Comparison of ENCODE assay signal across 9 cellular contexts in the genomic region with DNA sequence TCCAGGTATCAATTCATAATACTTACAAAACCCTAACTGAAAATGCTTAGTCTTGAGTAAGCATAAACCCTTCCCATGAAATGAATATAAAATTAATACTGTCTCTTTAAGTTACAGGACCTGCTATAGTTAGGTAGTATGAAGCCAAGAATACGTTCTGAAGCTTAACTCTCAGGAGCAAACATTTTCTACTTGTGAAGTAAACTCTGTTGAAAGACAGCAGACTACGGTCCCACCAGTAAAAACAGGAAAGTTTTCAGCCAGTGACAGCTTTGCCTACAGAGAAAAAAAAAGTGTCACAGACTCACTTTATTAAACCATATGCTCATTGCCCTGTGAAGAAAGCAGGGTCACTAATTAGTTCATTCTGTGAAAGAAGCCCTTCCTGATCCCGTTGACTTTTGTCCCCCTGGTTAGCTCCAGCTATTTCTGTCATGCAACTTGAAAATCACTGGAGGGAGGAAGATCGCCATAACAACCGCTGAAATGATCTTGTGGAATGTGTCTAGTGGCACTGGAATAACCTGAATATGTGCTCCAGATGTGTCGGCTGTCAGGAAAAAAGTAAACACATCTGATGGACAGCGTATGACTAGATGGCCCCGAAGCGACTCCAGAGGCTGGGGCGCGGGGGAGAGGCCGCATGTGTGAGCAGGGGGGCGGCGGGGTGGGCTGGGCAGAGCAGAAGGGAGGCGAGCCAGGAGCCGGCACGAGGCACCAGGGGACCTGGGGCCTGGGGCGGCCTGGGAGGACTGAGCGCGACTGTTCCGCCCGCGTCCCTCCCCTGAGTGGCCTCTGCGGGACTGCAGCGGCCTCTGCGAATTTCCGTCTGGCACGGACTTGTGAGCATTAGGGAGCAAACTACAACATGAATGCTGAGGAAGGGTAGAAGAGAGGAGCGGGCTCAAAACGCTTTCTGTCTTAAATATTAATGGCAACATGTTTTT. TPM values are rescaled to one million over a fixed set of nuclear protein-coding genes. Genes with fewer than 3 reads are reported as not detected.
DNase-seq lines count a peak whose midpoint lies in the region; ATAC-seq and TF ChIP-seq lines count a peak whose summit lies in the region.
"Had no signal": no experiment of that assay in that cellular context is flagged by ENCODE, and none has a peak within 500 bp of the region (broad histone marks: within the 10 kb centered on the region; RNA-seq: fewer than 3 reads in every experiment).

No MANE protein-coding gene starts in this region.

- H3F3A ChIP-seq in GM23338 (replicated peaks; ENCODE audit: low read depth), result peaks cover 2% of the 10 kb centered on the region; the same call in 1 of the 2 replicates

- no peak overlapping the region for H3K9ac ChIP-seq in iPS-18a (ENCODE audit: low read length)

- peak overlapping the region; percentile 73 for H3K4me2 ChIP-seq in GM23338

- H3K4me1 ChIP-seq in GM23338 (ENCODE audit: insufficient read depth) (peaks cover 42% of the 10 kb centered on the region), body of pancreas (peaks cover 12% of the 10 kb centered on the region), iPS-18a (ENCODE audit: control insufficient read depth, low read depth, low read length) (peaks cover 60% of the 10 kb centered on the region), sigmoid colon (peaks cover 0 to 83% (median 70%) of the 10 kb centered on the region in 4 donors)

- H3K36me3 ChIP-seq in GM23338 (ENCODE audit: insufficient read depth) (no peaks in the 10 kb centered on the region), body of pancreas (replicated peaks in 1 of 2; ENCODE audit: insufficient read depth in 1 of 2, low read depth in 2 of 2) (no peaks in the 10 kb centered on the region), iPS-18a (ENCODE audit: control insufficient read depth, low read depth, low read length) (no peaks in the 10 kb centered on the region), sigmoid colon (no peaks in the 10 kb centered on the region)

- H4K20me1 ChIP-seq in GM23338 (replicated peaks; ENCODE audit: insufficient read depth), result no peaks in the 10 kb centered on the region

- ATAC-seq in GM23338 (peak; percentile 89), body of pancreas (peak; percentile 65), HG03354 (IDR thresholded peaks at IDR 0.05; ENCODE audit: poor library complexity, severe bottlenecking, unreplicated experiment) (no peak), HG02884 (IDR thresholded peaks at IDR 0.05; ENCODE audit: unreplicated experiment) (no peak), HG02798 (IDR thresholded peaks at IDR 0.05; ENCODE audit: poor library complexity, unreplicated experiment) (no peak)

- TF ChIP-seq POLR2A in body of pancreas (IDR thresholded peaks at IDR 0.05), result no peak
- no peak for TF ChIP-seq POLR2A in sigmoid colon (IDR thresholded peaks at IDR 0.05)

- H3K27me3 ChIP-seq in GM23338 (ENCODE audit: insufficient read depth) (no peaks in the 10 kb centered on the region), body of pancreas (no peaks in the 10 kb centered on the region), iPS-18a (ENCODE audit: control insufficient read depth, insufficient read depth, low read length) (no peaks in the 10 kb centered on the region), sigmoid colon (no peaks in the 10 kb centered on the region)

- H3K4me3 ChIP-seq in GM23338 (peak overlapping the region; percentile 40), body of pancreas (no peak overlapping the region), iPS-18a (ENCODE audit: low read length) (peak overlapping the region; percentile 25), sigmoid colon (peak overlapping the region; percentile 9 to 49 (median 44))

- 6 to 9% methylated on average over 27 to 30 of the region's 30 CpGs for WGBS in body of pancreas, 2 donors
- WGBS in sigmoid colon, 2 donors, result 13% methylated on average over 30 of the region's 30 CpGs

- peaks cover 62% of the 10 kb centered on the region for H3K4me1 Mint-ChIP-seq in GM23338
- H3K4me1 Mint-ChIP-seq: activated naive CD4-positive, alpha-beta T cell treated with anti-CD3 and anti-CD28 coated beads, Interleukin-2, amount 50 U/mL, for 24 hours had no signal

- H3K27ac Mint-ChIP-seq in GM23338, result no peak overlapping the region
- H3K27ac Mint-ChIP-seq: activated naive CD4-positive, alpha-beta T cell treated with anti-CD3 and anti-CD28 coated beads, Interleukin-2, amount 50 U/mL, for 24 hours had no signal

- peak overlapping the region; percentile 49 for H3K4me3 Mint-ChIP-seq in GM23338
- H3K4me3 Mint-ChIP-seq: activated naive CD4-positive, alpha-beta T cell treated with anti-CD3 and anti-CD28 coated beads, Interleukin-2, amount 50 U/mL, for 24 hours had no signal

- no peaks in the 10 kb centered on the region for H3K36me3 Mint-ChIP-seq in GM23338 (ENCODE audit: low read depth)
- H3K36me3 Mint-ChIP-seq: activated naive CD4-positive, alpha-beta T cell treated with anti-CD3 and anti-CD28 coated beads, Interleukin-2, amount 50 U/mL, for 24 hours had no signal

- peak overlapping the region; percentile 44; the same call in 1 of the 2 replicates for H2AFZ ChIP-seq in GM23338

- no peaks in the 10 kb centered on the region for H3K9me3 Mint-ChIP-seq in GM23338
- H3K9me3 Mint-ChIP-seq: activated naive CD4-positive, alpha-beta T cell treated with anti-CD3 and anti-CD28 coated beads, Interleukin-2, amount 50 U/mL, for 24 hours had no signal

- H3K27me3 Mint-ChIP-seq in GM23338 (ENCODE audit: insufficient read depth, low read depth, poor library complexity), result no peaks in the 10 kb centered on the region

- intact Hi-C loops in body of pancreas (cut with DNase I), result no loop called here
- intact Hi-C loops in sigmoid colon (cut with DNase I), result loop anchor here (5.0 kb wide), 1 partner anchor 39 kb away; no protein-coding TSS in a partner anchor

- TF ChIP-seq EP300 in sigmoid colon (IDR thresholded peaks at IDR 0.05), result no peak

- TF ChIP-seq CTCF in GM23338 (conservative IDR thresholded peaks at IDR 0.05; ENCODE audit: low read depth in 2 of 2) (no peak), body of pancreas (IDR thresholded peaks at IDR 0.05) (no peak), sigmoid colon (IDR thresholded peaks at IDR 0.05) (no peak)

- 0 out of 2 replicates have a peak overlapping the region, but pooled peaks have one; percentile 46 for H3K27ac ChIP-seq in GM23338 (ENCODE audit: low read depth)
- H3K27ac ChIP-seq in body of pancreas, result no peak overlapping the region
- no peak overlapping the region for H3K27ac ChIP-seq in iPS-18a (ENCODE audit: low read length)
- peak overlapping the region; percentile 74 to 86 (median 82) for H3K27ac ChIP-seq in sigmoid colon

- no peaks in the 10 kb centered on the region for H3K9me2 ChIP-seq in GM23338 (ENCODE audit: insufficient read depth)

- DNase-seq in GM23338 (ENCODE audit: low spot score), result peak; percentile 65
- DNase-seq in body of pancreas, result peak; percentile 8 to 52 (median 22)
- peak; percentile 78 for DNase-seq in sigmoid colon
- DNase-seq in NCI-H187 treated with DMSO at 0.1 percent for 48 hours (lab: John Stamatoyannopoulos, UW), result no peak

- H3K9me3 ChIP-seq in body of pancreas (no peaks in the 10 kb centered on the region), iPS-18a (ENCODE audit: control insufficient read depth, low read depth, low read length) (no peaks in the 10 kb centered on the region), sigmoid colon (no peaks in the 10 kb centered on the region)

- peaks cover 58% of the 10 kb centered on the region for H3K79me2 ChIP-seq in GM23338 (replicated peaks; ENCODE audit: insufficient read depth)

TF ChIP-seq in GM23338, 12 proteins besides CTCF, POLR2A, EP300 and RAD21 (continues in another document):
- TF ChIP-seq, protein P1, sequence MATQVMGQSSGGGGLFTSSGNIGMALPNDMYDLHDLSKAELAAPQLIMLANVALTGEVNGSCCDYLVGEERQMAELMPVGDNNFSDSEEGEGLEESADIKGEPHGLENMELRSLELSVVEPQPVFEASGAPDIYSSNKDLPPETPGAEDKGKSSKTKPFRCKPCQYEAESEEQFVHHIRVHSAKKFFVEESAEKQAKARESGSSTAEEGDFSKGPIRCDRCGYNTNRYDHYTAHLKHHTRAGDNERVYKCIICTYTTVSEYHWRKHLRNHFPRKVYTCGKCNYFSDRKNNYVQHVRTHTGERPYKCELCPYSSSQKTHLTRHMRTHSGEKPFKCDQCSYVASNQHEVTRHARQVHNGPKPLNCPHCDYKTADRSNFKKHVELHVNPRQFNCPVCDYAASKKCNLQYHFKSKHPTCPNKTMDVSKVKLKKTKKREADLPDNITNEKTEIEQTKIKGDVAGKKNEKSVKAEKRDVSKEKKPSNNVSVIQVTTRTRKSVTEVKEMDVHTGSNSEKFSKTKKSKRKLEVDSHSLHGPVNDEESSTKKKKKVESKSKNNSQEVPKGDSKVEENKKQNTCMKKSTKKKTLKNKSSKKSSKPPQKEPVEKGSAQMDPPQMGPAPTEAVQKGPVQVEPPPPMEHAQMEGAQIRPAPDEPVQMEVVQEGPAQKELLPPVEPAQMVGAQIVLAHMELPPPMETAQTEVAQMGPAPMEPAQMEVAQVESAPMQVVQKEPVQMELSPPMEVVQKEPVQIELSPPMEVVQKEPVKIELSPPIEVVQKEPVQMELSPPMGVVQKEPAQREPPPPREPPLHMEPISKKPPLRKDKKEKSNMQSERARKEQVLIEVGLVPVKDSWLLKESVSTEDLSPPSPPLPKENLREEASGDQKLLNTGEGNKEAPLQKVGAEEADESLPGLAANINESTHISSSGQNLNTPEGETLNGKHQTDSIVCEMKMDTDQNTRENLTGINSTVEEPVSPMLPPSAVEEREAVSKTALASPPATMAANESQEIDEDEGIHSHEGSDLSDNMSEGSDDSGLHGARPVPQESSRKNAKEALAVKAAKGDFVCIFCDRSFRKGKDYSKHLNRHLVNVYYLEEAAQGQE (IDR thresholded peaks at IDR 0.05; ENCODE audit: unreplicated experiment), result no peak
- TF ChIP-seq CREB1 (CRISPR knock-in tag; IDR thresholded peaks at IDR 0.05; ENCODE audit: low read depth) (no peak), ZNF331 (CRISPR knock-in tag; IDR thresholded peaks at IDR 0.05; ENCODE audit: low read depth) (no peak), EZH2phosphoT487 (IDR thresholded peaks at IDR 0.05; ENCODE audit: unreplicated experiment) (no peak)
- TF ChIP-seq, protein P2, sequence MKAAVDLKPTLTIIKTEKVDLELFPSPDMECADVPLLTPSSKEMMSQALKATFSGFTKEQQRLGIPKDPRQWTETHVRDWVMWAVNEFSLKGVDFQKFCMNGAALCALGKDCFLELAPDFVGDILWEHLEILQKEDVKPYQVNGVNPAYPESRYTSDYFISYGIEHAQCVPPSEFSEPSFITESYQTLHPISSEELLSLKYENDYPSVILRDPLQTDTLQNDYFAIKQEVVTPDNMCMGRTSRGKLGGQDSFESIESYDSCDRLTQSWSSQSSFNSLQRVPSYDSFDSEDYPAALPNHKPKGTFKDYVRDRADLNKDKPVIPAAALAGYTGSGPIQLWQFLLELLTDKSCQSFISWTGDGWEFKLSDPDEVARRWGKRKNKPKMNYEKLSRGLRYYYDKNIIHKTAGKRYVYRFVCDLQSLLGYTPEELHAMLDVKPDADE (IDR thresholded peaks at IDR 0.05), result no peak

RNA-seq across cellular contexts. Expression of a gene that starts 41.9 kb away (rescaled TPM):
- total RNA-seq in GM23338 (2014; rRNA removed; shearing (Covaris generic)), result 13.2 and 17.7 TPM in 2 replicates
- polyA plus RNA-seq in GM23338 (2016; fragmentation: Nextera tagmentation; extraction: Ambion mirVana), result 9.9 and 12.7 TPM in 2 replicates
- total RNA-seq in body of pancreas, result 1 to 10 TPM in 1 of 2 donors, under 1 TPM in 1; 0.99 to 1.8 TPM
- 100 to 1,000 TPM; 117 to 205 (median 172) TPM for total RNA-seq in sigmoid colon
- polyA plus RNA-seq in sigmoid colon, result 1 to 10 TPM in 1 of 3 donors, under 1 TPM in 2; 0.23 to 2.0 (median 0.60) TPM

Comparison
In these comparisons a context has a peak if more than half of its experiments do, and no peak if none do; other contexts are left out.
1. ATAC-seq: peak in GM23338 (single experiment) and body of pancreas (single experiment); none in HG03354 (single experiment), HG02884 (single experiment) and HG02798 (single experiment).
2. H3K27ac ChIP-seq: peak in GM23338 (single experiment) and sigmoid colon (4 of 4); none in body of pancreas (0 of 4) and iPS-18a (single experiment).
3. H3K4me3 ChIP-seq: peak in GM23338 (single experiment), iPS-18a (single experiment) and sigmoid colon (4 of 4); none in body of pancreas (0 of 2).